Comparison of ENCODE assay signal across 5 cellular contexts in the genomic region with DNA sequence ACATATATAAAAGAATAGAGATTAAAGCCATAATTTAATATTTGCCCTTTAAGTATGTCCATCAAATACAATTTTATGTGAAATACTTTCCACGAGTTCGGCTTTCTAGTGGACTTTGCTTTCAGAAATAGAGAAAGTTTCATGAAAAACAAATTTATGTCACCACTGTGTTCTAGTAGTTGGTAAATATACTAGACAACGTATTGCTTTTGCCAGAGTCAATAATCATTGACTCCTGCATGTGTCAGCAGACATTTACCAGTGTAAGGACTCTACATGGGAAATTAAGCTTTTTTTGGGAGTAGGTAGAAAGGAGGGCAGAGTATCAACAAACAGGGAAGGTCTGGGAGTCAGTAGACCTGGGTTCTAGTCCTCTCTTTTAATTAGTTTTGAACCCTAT.
"Had no signal": no experiment of that assay in that cellular context is flagged by ENCODE, and none has a peak within 500 bp of the region (broad histone marks: within the 10 kb centered on the region; RNA-seq: fewer than 3 reads in every experiment).

No MANE protein-coding gene starts in this region.

- DNase-seq: H9, HCEC 1CT, KBM-7 had no signal

- ATAC-seq: GM23338 had no signal

- H3K27ac ChIP-seq: KMS-11 had no signal

- H3K4me3 ChIP-seq: GM23338 had no signal
